24 cellular contexts compared by ENCODE assay signal in genomic region chr10:69853064-69853463, GRCh38. TPM values are rescaled to one million over a fixed set of nuclear protein-coding genes. Genes with fewer than 3 reads are reported as not detected.
DNase-seq lines count a peak whose midpoint lies in the region; ATAC-seq and TF ChIP-seq lines count a peak whose summit lies in the region.
"Had no signal": no experiment of that assay in that cellular context is flagged by ENCODE, and none has a peak within 500 bp of the region (broad histone marks: within the 10 kb centered on the region; RNA-seq: fewer than 3 reads in every experiment).

No MANE protein-coding gene starts in this region.

- no peaks in the 10 kb centered on the region for H4K20me1 ChIP-seq in SK-N-SH (ENCODE audit: insufficient read depth)

- no peak overlapping the region for H3K14ac ChIP-seq in mesenchymal stem cell (ENCODE audit: low read length in 2 of 2)

- ATAC-seq in Right ventricle myocardium superior (ENCODE audit: poor library complexity) (no peak), HG02970 (IDR thresholded peaks at IDR 0.05; ENCODE audit: low FRiP score, unreplicated experiment) (no peak)
- no peak for ATAC-seq in naive thymus-derived CD4-positive, alpha-beta T cell

- no peak overlapping the region for H2BK120ac ChIP-seq in mesenchymal stem cell (ENCODE audit: low read depth, low read length)

- no peak overlapping the region for H3K4me2 ChIP-seq in mesenchymal stem cell (ENCODE audit: low read length, poor library complexity, severe bottlenecking)
- H3K4me2 ChIP-seq in SK-N-SH: no peak overlapping the region
- H3K4me2 ChIP-seq: PC-9 had no signal

- H2AK5ac ChIP-seq in mesenchymal stem cell (ENCODE audit: low read length, severe bottlenecking): no peak overlapping the region

- H3K36me3 Mint-ChIP-seq in endodermal cell (ENCODE audit: low read depth): no peaks in the 10 kb centered on the region
- no peaks in the 10 kb centered on the region for H3K36me3 Mint-ChIP-seq in naive thymus-derived CD4-positive, alpha-beta T cell
- H3K36me3 Mint-ChIP-seq: CD14-positive monocyte had no signal

- no peaks in the 10 kb centered on the region for H3K9me3 Mint-ChIP-seq in endodermal cell
- no peaks in the 10 kb centered on the region for H3K9me3 Mint-ChIP-seq in naive thymus-derived CD4-positive, alpha-beta T cell
- H3K9me3 Mint-ChIP-seq: CD14-positive monocyte had no signal

- DNase-seq in cardiac muscle cell (ENCODE audit: low read depth in 1 of 2, low spot score in 1 of 2) (no peak), Right ventricle myocardium superior (no peak), endodermal cell (peak; percentile 90), mesenchymal stem cell (no peak), SK-N-SH (no peak), NCI-H1048 (lab: John Stamatoyannopoulos, UW) (no peak)
- DNase-seq in naive thymus-derived CD4-positive, alpha-beta T cell: no peak
- DNase-seq: ACHN, BE2C, Calu3, DMS153, NCI-H1105 treated with DMSO at 0.1 percent for 48 hours, NCI-H146, NCI-H1930, NCI-H2107, NCI-H446, NCI-H524 treated with DMSO at 0.1 percent for 48 hours, NCI-H774, PC-9, RPMI8226, SHP77 had no signal

- H2BK5ac ChIP-seq in mesenchymal stem cell (ENCODE audit: low read depth, low read length, poor library complexity, severe bottlenecking): no peak overlapping the region

- H3K9me3 ChIP-seq in cardiac muscle cell (ENCODE audit: low read depth) (no peaks in the 10 kb centered on the region), endodermal cell (ENCODE audit: control insufficient read depth, low read length) (no peaks in the 10 kb centered on the region), mesenchymal stem cell (ENCODE audit: control insufficient read depth, low read length) (no peaks in the 10 kb centered on the region), SK-N-SH (no peaks in the 10 kb centered on the region)
- no peaks in the 10 kb centered on the region for H3K9me3 ChIP-seq in naive thymus-derived CD4-positive, alpha-beta T cell (ENCODE audit: control insufficient read depth in 2 of 3, low read length in 3 of 3)
- H3K9me3 ChIP-seq: BE2C had no signal

- peak overlapping the region; percentile 20 for H3K27ac ChIP-seq in cardiac muscle cell
- no peak overlapping the region for H3K27ac ChIP-seq in endodermal cell (ENCODE audit: low read depth, low read length)
- no peak overlapping the region for H3K27ac ChIP-seq in mesenchymal stem cell (ENCODE audit: low read length, poor library complexity, severe bottlenecking)
- no peak overlapping the region for H3K27ac ChIP-seq in SK-N-SH (ENCODE audit: low read depth in 2 of 2, low read length in 1 of 2)
- H3K27ac ChIP-seq in naive thymus-derived CD4-positive, alpha-beta T cell (ENCODE audit: low read depth, low read length): no peak overlapping the region
- H3K27ac ChIP-seq: 22Rv1, PC-9 had no signal

- whole genome bisulfite sequencing in endodermal cell (ENCODE audit: insufficient coverage in 1 of 2, insufficient read length in 1 of 2), 2 experiments: 37 to 70% methylated on average over 2 to 7 of the region's 7 CpGs
- 40% methylated on average over 6 of the region's 7 CpGs for WGBS in mesenchymal stem cell
- 63% methylated on average over 7 of the region's 7 CpGs for WGBS in SK-N-SH (ENCODE audit: low lambda C conversion rate)

- H2BK12ac ChIP-seq in mesenchymal stem cell (ENCODE audit: low read length in 2 of 2): no peak overlapping the region

- H3K36me3 ChIP-seq in cardiac muscle cell (no peaks in the 10 kb centered on the region), endodermal cell (ENCODE audit: control insufficient read depth, insufficient read depth, low read length) (no peaks in the 10 kb centered on the region), mesenchymal stem cell (ENCODE audit: control insufficient read depth in 1 of 2, insufficient read depth in 2 of 2, low read depth in 1 of 2, low read length in 2 of 2) (peaks cover 4% of the 10 kb centered on the region in 2 experiments), SK-N-SH (replicated peaks in 1 of 2; ENCODE audit: control insufficient read depth in 1 of 2, insufficient read depth in 2 of 2, low read length in 1 of 2) (no peaks in the 10 kb centered on the region)
- no peaks in the 10 kb centered on the region for H3K36me3 ChIP-seq in naive thymus-derived CD4-positive, alpha-beta T cell (ENCODE audit: control insufficient read depth in 2 of 3, insufficient read depth in 3 of 3, low read length in 3 of 3)
- H3K36me3 ChIP-seq: BE2C had no signal

- H3K27me3 Mint-ChIP-seq in endodermal cell (ENCODE audit: insufficient read depth): no peaks in the 10 kb centered on the region
- peaks cover 0 to 9% (median 6%) of the 10 kb centered on the region in 5 donors for H3K27me3 Mint-ChIP-seq in naive thymus-derived CD4-positive, alpha-beta T cell

- H2AFZ ChIP-seq in mesenchymal stem cell (ENCODE audit: low read depth, low read length) (no peak overlapping the region), SK-N-SH (ENCODE audit: low read depth) (no peak overlapping the region)
- H2AFZ ChIP-seq: PC-9 had no signal

- POLR2A ChIA-PET in SK-N-SH (lab: Yijun Ruan, JAX): no interaction called here
- POLR2A ChIA-PET in naive thymus-derived CD4-positive, alpha-beta T cell (lab: Charles Lee): no interaction called here

- peaks cover 67% of the 10 kb centered on the region for H3K4me1 Mint-ChIP-seq in endodermal cell
- peaks cover 0 to 3% (median 0%) of the 10 kb centered on the region in 7 donors for H3K4me1 Mint-ChIP-seq in naive thymus-derived CD4-positive, alpha-beta T cell
- H3K4me1 Mint-ChIP-seq: CD14-positive monocyte had no signal

- H2BK15ac ChIP-seq in mesenchymal stem cell (ENCODE audit: low read depth, poor library complexity, severe bottlenecking): peak overlapping the region; percentile 41

- no peak for TF ChIP-seq RAD21 in SK-N-SH (IDR thresholded peaks at IDR 0.05; ENCODE audit: low read length)

- no peaks in the 10 kb centered on the region for H3K9me2 ChIP-seq in SK-N-SH

- TF ChIP-seq EP300 in SK-N-SH (IDR thresholded peaks at IDR 0.05; ENCODE audit: borderline replicate concordance in 1 of 2, low read depth in 1 of 2, low read length in 1 of 2): no peak

- no peak overlapping the region for H3K4me3 Mint-ChIP-seq in endodermal cell
- H3K4me3 Mint-ChIP-seq in naive thymus-derived CD4-positive, alpha-beta T cell: no peak overlapping the region
- H3K4me3 Mint-ChIP-seq: CD14-positive monocyte had no signal

- H3K79me2 ChIP-seq in SK-N-SH (ENCODE audit: insufficient read depth): no peaks in the 10 kb centered on the region

- no peak overlapping the region for H4K91ac ChIP-seq in mesenchymal stem cell (ENCODE audit: low read length)

- no peak overlapping the region for H3K9ac ChIP-seq in endodermal cell (ENCODE audit: extremely low read depth, low read length, poor library complexity, severe bottlenecking)
- no peak overlapping the region for H3K9ac ChIP-seq in mesenchymal stem cell (ENCODE audit: low read length)
- no peak overlapping the region for H3K9ac ChIP-seq in SK-N-SH

- H3K4me3 ChIP-seq in cardiac muscle cell (no peak overlapping the region), endodermal cell (ENCODE audit: low read length) (no peak overlapping the region), mesenchymal stem cell (ENCODE audit: insufficient read depth in 1 of 2, low read depth in 1 of 2, low read length in 2 of 2) (no peak overlapping the region), SK-N-SH (ENCODE audit: low read depth in 2 of 2, low read length in 1 of 2) (no peak overlapping the region)
- no peak overlapping the region for H3K4me3 ChIP-seq in naive thymus-derived CD4-positive, alpha-beta T cell (ENCODE audit: low read length)
- H3K4me3 ChIP-seq: PC-9 had no signal

- H3K18ac ChIP-seq in mesenchymal stem cell (ENCODE audit: low read depth in 1 of 2, low read length in 2 of 2): no peak overlapping the region

- CTCF ChIA-PET in SK-N-SH (lab: Yijun Ruan, JAX): no interaction called here
- CTCF ChIA-PET in naive thymus-derived CD4-positive, alpha-beta T cell (lab: Charles Lee): no interaction called here

- no peak overlapping the region for H3K23ac ChIP-seq in mesenchymal stem cell (ENCODE audit: low read length in 2 of 2)

- peaks cover 21% of the 10 kb centered on the region for H3K79me1 ChIP-seq in mesenchymal stem cell (replicated peaks; ENCODE audit: low read length, poor library complexity, severe bottlenecking)

- intact Hi-C loops in Right ventricle myocardium superior (cut with DNase I): no loop called here
- intact Hi-C loops in naive thymus-derived CD4-positive, alpha-beta T cell (cut with micrococcal nuclease): no loop called here

- H3K4ac ChIP-seq in mesenchymal stem cell (ENCODE audit: low read depth in 1 of 2, low read length in 2 of 2): no peak overlapping the region

- H4K8ac ChIP-seq in mesenchymal stem cell (ENCODE audit: low read length): no peak overlapping the region

- TF ChIP-seq CTCF in cardiac muscle cell (IDR thresholded peaks at IDR 0.05; ENCODE audit: low read depth, low read length) (no peak), endodermal cell (conservative IDR thresholded peaks at IDR 0.05) (no peak), SK-N-SH (IDR thresholded peaks at IDR 0.05) (no peak)

- H3K27me3 ChIP-seq in cardiac muscle cell: no peaks in the 10 kb centered on the region
- no peaks in the 10 kb centered on the region for H3K27me3 ChIP-seq in endodermal cell (ENCODE audit: control insufficient read depth, insufficient read depth, low read length, poor library complexity, severe bottlenecking)
- H3K27me3 ChIP-seq in mesenchymal stem cell (ENCODE audit: control insufficient read depth in 1 of 2, insufficient read depth in 1 of 2, low read length in 2 of 2): no peaks in the 10 kb centered on the region
- no peaks in the 10 kb centered on the region for H3K27me3 ChIP-seq in SK-N-SH (ENCODE audit: insufficient read depth)
- peaks cover 0 to 3% of the 10 kb centered on the region in 2 donors for H3K27me3 ChIP-seq in naive thymus-derived CD4-positive, alpha-beta T cell (ENCODE audit: control insufficient read depth in 2 of 2, insufficient read depth in 2 of 2, low read length in 2 of 2)
- H3K27me3 ChIP-seq: BE2C had no signal

- peak overlapping the region; percentile 16 for H3K27ac Mint-ChIP-seq in endodermal cell
- H3K27ac Mint-ChIP-seq in naive thymus-derived CD4-positive, alpha-beta T cell: no peak overlapping the region

- H3K4me1 ChIP-seq in cardiac muscle cell (ENCODE audit: low read depth) (peaks cover 26% of the 10 kb centered on the region), endodermal cell (ENCODE audit: control insufficient read depth, insufficient read depth, low read length) (peaks cover 12% of the 10 kb centered on the region), mesenchymal stem cell (ENCODE audit: control insufficient read depth, insufficient read depth, low read depth, low read length) (peaks cover 22% of the 10 kb centered on the region), SK-N-SH (ENCODE audit: control insufficient read depth in 1 of 2, insufficient read depth in 2 of 2, low read depth in 1 of 2, low read length in 1 of 2) (peaks cover 2 to 9% of the 10 kb centered on the region in 2 experiments; a peak in 2 of 4 replicates)
- no peaks in the 10 kb centered on the region for H3K4me1 ChIP-seq in naive thymus-derived CD4-positive, alpha-beta T cell (ENCODE audit: control insufficient read depth in 2 of 2, insufficient read depth in 2 of 2, low read length in 2 of 2)
- H3K4me1 ChIP-seq: BE2C had no signal

- no peaks in the 10 kb centered on the region for H3F3A ChIP-seq in SK-N-SH (replicated peaks; ENCODE audit: insufficient read depth)

RNA-seq across cellular contexts. Expression of gene COL13A1, which starts 51.4 kb away (rescaled TPM):
- total RNA-seq in cardiac muscle cell: 72.3 and 150 TPM in 2 replicates
- polyA plus RNA-seq in cardiac muscle cell: 57.2 and 95.2 TPM in 2 replicates
- 0.89 TPM for total RNA-seq in Right ventricle myocardium superior
- 10 to 100 TPM; 15.9 to 20.7 TPM for total RNA-seq in endodermal cell
- polyA plus RNA-seq in endodermal cell (2013, experiment 1 of 2): 5.3 TPM
- polyA plus RNA-seq in endodermal cell (2013, experiment 2 of 2): 7.2 TPM
- 11.4 TPM for polyA plus RNA-seq in mesenchymal stem cell (2013, experiment 1 of 2)
- 11.1 TPM for polyA plus RNA-seq in mesenchymal stem cell (2013, experiment 2 of 2)
- polyA plus RNA-seq in SK-N-SH (2012; rRNA removed): 21.0 and 26.7 TPM in 2 replicates
- polyA plus RNA-seq in SK-N-SH (2012; cell fraction: cytosol; rRNA removed): 17.1 and 23.2 TPM in 2 replicates
- 37.4 and 37.6 TPM in 2 replicates for polyA plus RNA-seq in SK-N-SH (2012; cell fraction: nucleus; rRNA removed)
- under 1 TPM in 1 of 5 experiments, not detected in 4; 0.88 TPM for total RNA-seq in naive thymus-derived CD4-positive, alpha-beta T cell
- not detected for polyA plus RNA-seq in naive thymus-derived CD4-positive, alpha-beta T cell
- polyA plus RNA-seq: CD14-positive monocyte had no signal
